33 cellular contexts compared by ENCODE assay signal in genomic region chr1:33878392-33878791, GRCh38. TPM values are rescaled to one million over a fixed set of nuclear protein-coding genes. Genes with fewer than 3 reads are reported as not detected.
"Had no signal": no experiment of that assay in that cellular context is flagged by ENCODE, and none has a peak within 500 bp of the region (broad histone marks: within the 10 kb centered on the region; RNA-seq: fewer than 3 reads in every experiment).

No MANE protein-coding gene starts in this region.

- H3K4me1 ChIP-seq: neural progenitor cell, parathyroid adenoma, psoas muscle, spleen, thyroid gland, upper lobe of left lung, vagina had no signal

- H3K27me3 ChIP-seq: ovary, thyroid gland, tibial nerve, upper lobe of left lung, vagina had no signal

- ATAC-seq: naive thymus-derived CD4-positive, alpha-beta T cell; natural killer cell; psoas muscle; right cardiac atrium; stimulated activated memory B cell treated with anti-CD40 and anti-IgM and Interleukin-4, amounts not matched to agents 10 μg/mL and 1 μg/mL and 100 μg/mL, for 72 hours; stimulated activated naive CD8-positive, alpha-beta T cell treated with anti-CD3 and anti-CD28 coated beads, Interleukin-15, amount 100 ng/mL, for 72 hours; stimulated activated naive CD8-positive, alpha-beta T cell treated with anti-CD3 and anti-CD28 coated beads, Interleukin-15, Interleukin-2, amounts not matched to agents 100 U/mL and 50 U/mL, for 24 hours had no signal

- H3K9me3 ChIP-seq: ovary, psoas muscle, spleen, thoracic aorta, thyroid gland, tibial nerve, upper lobe of left lung, vagina had no signal

- H3K9ac ChIP-seq: neural progenitor cell, parathyroid adenoma had no signal

- H3K4me2 ChIP-seq: neural progenitor cell, smooth muscle cell had no signal

- H3K36me3 ChIP-seq: neural progenitor cell, ovary, spleen, thoracic aorta, thyroid gland, tibial nerve, upper lobe of left lung, vagina had no signal

- H3K27ac ChIP-seq: neural progenitor cell, ovary, parathyroid adenoma, psoas muscle, skin epidermis, spleen, thoracic aorta, thyroid gland, tibial nerve, upper lobe of left lung, vagina had no signal

- H3K4me3 ChIP-seq: neural progenitor cell, ovary, psoas muscle, skin epidermis, smooth muscle cell, spleen, thoracic aorta, thyroid gland, tibial nerve, upper lobe of left lung, vagina had no signal

- H2AFZ ChIP-seq: neural progenitor cell, parathyroid adenoma had no signal

- DNase-seq: naive thymus-derived CD4-positive, alpha-beta T cell; natural killer cell; occipital lobe; ovary; posterior cingulate gyrus; psoas muscle; right cardiac atrium; spleen; stimulated activated CD4-positive, alpha-beta T cell treated with anti-CD3 and anti-CD28 coated beads, Interleukin-12 subunit alpha, Interleukin-12 subunit beta, amount 100 ng/mL, for 4 hours; stimulated activated CD4-positive, alpha-beta T cell treated with anti-CD3 and anti-CD28 coated beads, Interleukin-1b, Interleukin-23, amount 100 ng/mL, for 48 hours; stimulated activated CD4-positive, alpha-beta T cell treated with anti-CD3 and anti-CD28 coated beads, Interleukin-4, amount 100 ng/mL, for 1 hour; stimulated activated CD4-positive, alpha-beta T cell treated with anti-CD3 and anti-CD28 coated beads, Interleukin-4, amount 100 ng/mL, for 4 hours; stimulated activated CD8-positive, alpha-beta memory T cell treated with anti-CD3 and anti-CD28 coated beads, Interleukin-4, amount 100 ng/mL, for 48 hours; stimulated activated naive CD4-positive, alpha-beta T cell; stimulated activated naive CD8-positive, alpha-beta T cell treated with anti-CD3 and anti-CD28 coated beads, Interleukin-15, amount 100 ng/mL, for 72 hours; stimulated activated naive CD8-positive, alpha-beta T cell treated with anti-CD3 and anti-CD28 coated beads, Interleukin-15, Interleukin-2, amounts not matched to agents 100 U/mL and 50 U/mL, for 24 hours; thyroid gland; trophoblast cell; upper lobe of left lung had no signal

- H3K79me2 ChIP-seq: parathyroid adenoma had no signal

RNA-seq across cellular contexts. Expression of gene HMGB4, which starts 14.5 kb away (rescaled TPM):
- total RNA-seq: naive thymus-derived CD4-positive, alpha-beta T cell; natural killer cell; occipital lobe; osteoblast; ovary; progenitor cell of endocrine pancreas; psoas muscle; renal cortical epithelial cell; right cardiac atrium; smooth muscle cell; spleen; temporal lobe; thoracic aorta; tibial nerve; upper lobe of left lung; ureter; vagina had no signal
- polyA plus RNA-seq: naive thymus-derived CD4-positive, alpha-beta T cell; neural cell; ovary; psoas muscle; right cardiac atrium; smooth muscle cell; spleen had no signal
